ENCODE assay signal across 19 cellular contexts in the genomic region with DNA sequence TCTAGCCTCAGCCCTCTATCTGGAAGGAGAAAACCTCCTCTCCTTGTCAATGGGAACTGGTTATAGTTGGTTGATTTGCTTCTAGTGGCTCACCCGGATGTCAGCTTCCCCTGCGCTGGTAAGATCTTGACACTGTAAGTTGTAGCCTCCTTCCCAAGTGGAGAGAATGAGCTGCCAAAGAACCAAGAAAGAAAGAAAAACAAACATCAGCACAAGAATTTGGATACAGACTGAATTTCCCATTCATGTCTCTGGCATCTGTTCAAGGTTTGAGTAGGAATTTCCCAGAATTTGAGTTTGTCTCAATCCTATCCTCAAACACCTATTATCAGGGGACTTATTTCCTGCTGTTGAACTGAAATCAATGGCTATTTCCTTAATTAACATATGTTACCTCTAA. TPM values are rescaled to one million over a fixed set of nuclear protein-coding genes. Genes with fewer than 3 reads are reported as not detected.
A peak's percentile ranks its signal among the peaks of the same experiment; 100 is the strongest.
DNase-seq lines count a peak whose midpoint lies in the region; ATAC-seq and TF ChIP-seq lines count a peak whose summit lies in the region.
"Had no signal": no experiment of that assay in that cellular context is flagged by ENCODE, and none has a peak within 500 bp of the region (broad histone marks: within the 10 kb centered on the region; RNA-seq: fewer than 3 reads in every experiment).

No MANE protein-coding gene starts in this region.

- H3K9me3 Mint-ChIP-seq in naive thymus-derived CD4-positive, alpha-beta T cell = peaks cover 0 to 3% (median 0%) of the 10 kb centered on the region in 11 donors
- H3K9me3 Mint-ChIP-seq: activated CD8-positive, alpha-beta T cell treated with anti-CD3 and anti-CD28 coated beads for 36 hours; CD4-positive, alpha-beta T cell had no signal

- H3K27ac ChIP-seq in ACC112 (ENCODE audit: low read depth, low read length) = no peak overlapping the region
- H3K27ac ChIP-seq in HEK293 (ENCODE audit: extremely low read depth, low read depth, low read length) = 0 out of 2 replicates have a peak overlapping the region, but pooled peaks have one; percentile 10
- H3K27ac ChIP-seq in naive thymus-derived CD4-positive, alpha-beta T cell (ENCODE audit: low read depth, low read length) = no peak overlapping the region
- no peak overlapping the region for H3K27ac ChIP-seq in spleen
- H3K27ac ChIP-seq in upper lobe of left lung = no peak overlapping the region

- TF ChIP-seq POLR2A in spleen (IDR thresholded peaks at IDR 0.05) = no peak
- TF ChIP-seq POLR2A in upper lobe of left lung (IDR thresholded peaks at IDR 0.05) = no peak

- intact Hi-C loops in naive thymus-derived CD4-positive, alpha-beta T cell (cut with micrococcal nuclease) = no loop called here
- intact Hi-C loops in spleen (cut with DNase I; ENCODE audit: low total_unique reads) = no loop called here

- H3K9me3 ChIP-seq in HEK293 (ENCODE audit: control insufficient read depth, insufficient read depth, low read depth, low read length) (no peaks in the 10 kb centered on the region), spleen (no peaks in the 10 kb centered on the region), upper lobe of left lung (no peaks in the 10 kb centered on the region)
- H3K9me3 ChIP-seq in naive thymus-derived CD4-positive, alpha-beta T cell (ENCODE audit: control insufficient read depth in 2 of 3, low read length in 3 of 3) = no peaks in the 10 kb centered on the region

- DNase-seq in choroid plexus epithelial cell (ENCODE audit: low read depth) = peak; percentile 66
- peak; percentile 59 for DNase-seq in iris pigment epithelial cell (ENCODE audit: low read depth)
- DNase-seq in naive thymus-derived CD4-positive, alpha-beta T cell = no peak
- DNase-seq in spleen = no peak
- no peak for DNase-seq in upper lobe of left lung
- DNase-seq in NCI-H128 (lab: John Stamatoyannopoulos, UW; ENCODE audit: unreplicated experiment) = no peak
- DNase-seq: activated CD8-positive, alpha-beta T cell treated with anti-CD3 and anti-CD28 coated beads for 36 hours; activated naive CD8-positive, alpha-beta T cell treated with anti-CD3 and anti-CD28 coated beads for 36 hours; activated T-cell treated with anti-CD3 and anti-CD28 coated beads, Interleukin-2, amount 50 U/mL, for 48 hours; CD4-positive, alpha-beta T cell; DND-41; naive thymus-derived CD8-positive, alpha-beta T cell; NCI-H187 treated with DMSO at 0.1 percent for 48 hours; NCI-H446 treated with DMSO at 0.1 percent for 48 hours; RPMI8226 had no signal

- H3K4me1 Mint-ChIP-seq in naive thymus-derived CD4-positive, alpha-beta T cell = no peaks in the 10 kb centered on the region
- H3K4me1 Mint-ChIP-seq: activated naive CD8-positive, alpha-beta T cell treated with anti-CD3 and anti-CD28 coated beads for 36 hours; naive thymus-derived CD8-positive, alpha-beta T cell had no signal

- peak overlapping the region; percentile 48 for H2AFZ ChIP-seq in ACC112 (ENCODE audit: low read length, unreplicated experiment)

- H3K4me3 Mint-ChIP-seq in naive thymus-derived CD4-positive, alpha-beta T cell = no peak overlapping the region
- H3K4me3 Mint-ChIP-seq: activated CD8-positive, alpha-beta T cell treated with anti-CD3 and anti-CD28 coated beads for 36 hours; activated naive CD8-positive, alpha-beta T cell treated with anti-CD3 and anti-CD28 coated beads for 36 hours; CD4-positive, alpha-beta T cell; naive thymus-derived CD8-positive, alpha-beta T cell had no signal

- no peak for TF ChIP-seq EP300 in upper lobe of left lung (IDR thresholded peaks at IDR 0.05)

- H3K4me3 ChIP-seq in ACC112 (ENCODE audit: low read depth, low read length) (no peak overlapping the region), HEK293 (ENCODE audit: low read depth, low read length) (no peak overlapping the region), choroid plexus epithelial cell (ENCODE audit: low read depth, low read length) (no peak overlapping the region), spleen (no peak overlapping the region), upper lobe of left lung (no peak overlapping the region)
- H3K4me3 ChIP-seq in naive thymus-derived CD4-positive, alpha-beta T cell (ENCODE audit: low read length) = no peak overlapping the region
- H3K4me3 ChIP-seq: smooth muscle cell had no signal

- H3K27me3 ChIP-seq in ACC112 (ENCODE audit: insufficient read depth, low read length) (no peaks in the 10 kb centered on the region; the same call in 1 of the 2 replicates), spleen (replicated peaks in 1 of 7) (peaks cover 0 to 6% (median 0%) of the 10 kb centered on the region in 7 donors), upper lobe of left lung (no peaks in the 10 kb centered on the region)
- H3K27me3 ChIP-seq in naive thymus-derived CD4-positive, alpha-beta T cell (ENCODE audit: control insufficient read depth in 2 of 2, insufficient read depth in 2 of 2, low read length in 2 of 2) = no peaks in the 10 kb centered on the region

- POLR2A ChIA-PET in HEK293 (lab: Yijun Ruan, JAX) = no interaction called here
- POLR2A ChIA-PET in naive thymus-derived CD4-positive, alpha-beta T cell (lab: Charles Lee) = no interaction called here

- no peak overlapping the region for H3K27ac Mint-ChIP-seq in naive thymus-derived CD4-positive, alpha-beta T cell
- H3K27ac Mint-ChIP-seq: activated CD8-positive, alpha-beta T cell treated with anti-CD3 and anti-CD28 coated beads for 36 hours; activated naive CD8-positive, alpha-beta T cell treated with anti-CD3 and anti-CD28 coated beads for 36 hours; CD4-positive, alpha-beta T cell; naive thymus-derived CD8-positive, alpha-beta T cell had no signal

- H3K79me2 ChIP-seq in ACC112 (ENCODE audit: control insufficient read depth, insufficient read depth, low read length, unreplicated experiment) = no peaks in the 10 kb centered on the region

- H3K4me1 ChIP-seq in ACC112 (ENCODE audit: control insufficient read depth, insufficient read depth, low read length, unreplicated experiment) (peaks cover 5% of the 10 kb centered on the region), HEK293 (ENCODE audit: control insufficient read depth, insufficient read depth, low read length) (peaks cover 2% of the 10 kb centered on the region; the same call in 1 of the 2 replicates), spleen (peaks cover 0 to 7% (median 0%) of the 10 kb centered on the region in 6 donors), upper lobe of left lung (peaks cover 0 to 5% (median 2%) of the 10 kb centered on the region in 4 donors)
- no peaks in the 10 kb centered on the region for H3K4me1 ChIP-seq in naive thymus-derived CD4-positive, alpha-beta T cell (ENCODE audit: control insufficient read depth in 2 of 2, insufficient read depth in 2 of 2, low read length in 2 of 2)

- ATAC-seq in naive thymus-derived CD4-positive, alpha-beta T cell = no peak
- no peak for ATAC-seq in upper lobe of left lung (ENCODE audit: low FRiP score in 2 of 2)
- ATAC-seq: activated CD8-positive, alpha-beta T cell treated with anti-CD3 and anti-CD28 coated beads for 36 hours; naive thymus-derived CD8-positive, alpha-beta T cell had no signal

- WGBS in spleen, 5 donors = 60 to 69% (median 64%) methylated on average over 2 of the region's 2 CpGs
- 49 to 56% methylated on average over 2 of the region's 2 CpGs for WGBS in upper lobe of left lung, 2 donors

- CTCF ChIA-PET in HEK293 (lab: Yijun Ruan, JAX) = interaction anchor here (0.7 to 1.3 kb wide), 5 partner anchors 17 to 69 kb away, joined by 3 to 4 read pairs (median 3); no protein-coding TSS in a partner anchor
- CTCF ChIA-PET in naive thymus-derived CD4-positive, alpha-beta T cell (lab: Charles Lee) = no interaction called here

- peaks cover 11 to 16% (median 13%) of the 10 kb centered on the region in 5 donors for H3K27me3 Mint-ChIP-seq in naive thymus-derived CD4-positive, alpha-beta T cell

- H3K36me3 ChIP-seq in ACC112 (ENCODE audit: insufficient read depth, low read length) (no peaks in the 10 kb centered on the region), HEK293 (ENCODE audit: control insufficient read depth in 2 of 2, insufficient read depth in 1 of 2, low read length in 2 of 2) (peaks cover 4 to 10% of the 10 kb centered on the region in 2 experiments; a peak in 2 of 3 replicates), spleen (no peaks in the 10 kb centered on the region), upper lobe of left lung (no peaks in the 10 kb centered on the region)
- no peaks in the 10 kb centered on the region for H3K36me3 ChIP-seq in naive thymus-derived CD4-positive, alpha-beta T cell (ENCODE audit: control insufficient read depth in 2 of 3, insufficient read depth in 3 of 3, low read length in 3 of 3)

- no peak for TF ChIP-seq CTCF in HEK293 (tag by site-specific recombination; IDR thresholded peaks at IDR 0.05)
- TF ChIP-seq CTCF in choroid plexus epithelial cell (conservative IDR thresholded peaks at IDR 0.05; ENCODE audit: low read depth, low read length) = no peak
- TF ChIP-seq CTCF in spleen (IDR thresholded peaks at IDR 0.05 in 8 of 11, conservative IDR thresholded peaks at IDR 0.05 in 3 of 11) = no peak
- TF ChIP-seq CTCF in upper lobe of left lung (IDR thresholded peaks at IDR 0.05) = no peak

- H3K36me3 Mint-ChIP-seq in naive thymus-derived CD4-positive, alpha-beta T cell = no peaks in the 10 kb centered on the region
- H3K36me3 Mint-ChIP-seq: activated naive CD8-positive, alpha-beta T cell treated with anti-CD3 and anti-CD28 coated beads for 36 hours; naive thymus-derived CD8-positive, alpha-beta T cell had no signal

TF ChIP-seq in HEK293, 187 proteins besides CTCF, POLR2A, EP300 and RAD21 (continues in another document):
- TF ChIP-seq ZFP3 (tag by site-specific recombination; IDR thresholded peaks at IDR 0.05; ENCODE audit: low read depth) (no peak), ZSCAN4 (tag by site-specific recombination; IDR thresholded peaks at IDR 0.05) (no peak), ZIC2 (tag by site-specific recombination; IDR thresholded peaks at IDR 0.05) (no peak), ZNF521 (tag by site-specific recombination; IDR thresholded peaks at IDR 0.05) (no peak), ZNF664 (tag by site-specific recombination; IDR thresholded peaks at IDR 0.05) (no peak)

RNA-seq across cellular contexts. Expression of gene ELOVL2, which starts 44.1 kb away (rescaled TPM):
- not detected for total RNA-seq in naive thymus-derived CD4-positive, alpha-beta T cell
- polyA plus RNA-seq in naive thymus-derived CD4-positive, alpha-beta T cell = not detected
- total RNA-seq in spleen (not detected), upper lobe of left lung (under 1 TPM in 3 of 6 donors, not detected in 3; 0.10 to 0.54 (median 0.31) TPM)
- polyA plus RNA-seq in spleen = under 1 TPM; 0.03 to 0.08 (median 0.04) TPM
- total RNA-seq: activated CD8-positive, alpha-beta T cell treated with anti-CD3 and anti-CD28 coated beads for 36 hours; activated naive CD8-positive, alpha-beta T cell treated with anti-CD3 and anti-CD28 coated beads for 36 hours; CD4-positive, alpha-beta T cell; lung microvascular endothelial cell; naive thymus-derived CD8-positive, alpha-beta T cell had no signal
- polyA plus RNA-seq: naive thymus-derived CD8-positive, alpha-beta T cell had no signal

Comparison
In these comparisons a context has a peak if more than half of its experiments do, and no peak if none do; other contexts are left out.
1. DNase-seq: peak in choroid plexus epithelial cell (single experiment) and iris pigment epithelial cell (single experiment); none in naive thymus-derived CD4-positive, alpha-beta T cell (0 of 9), spleen (single experiment), upper lobe of left lung (0 of 2) and NCI-H128 (single experiment).